In the genomic region with DNA sequence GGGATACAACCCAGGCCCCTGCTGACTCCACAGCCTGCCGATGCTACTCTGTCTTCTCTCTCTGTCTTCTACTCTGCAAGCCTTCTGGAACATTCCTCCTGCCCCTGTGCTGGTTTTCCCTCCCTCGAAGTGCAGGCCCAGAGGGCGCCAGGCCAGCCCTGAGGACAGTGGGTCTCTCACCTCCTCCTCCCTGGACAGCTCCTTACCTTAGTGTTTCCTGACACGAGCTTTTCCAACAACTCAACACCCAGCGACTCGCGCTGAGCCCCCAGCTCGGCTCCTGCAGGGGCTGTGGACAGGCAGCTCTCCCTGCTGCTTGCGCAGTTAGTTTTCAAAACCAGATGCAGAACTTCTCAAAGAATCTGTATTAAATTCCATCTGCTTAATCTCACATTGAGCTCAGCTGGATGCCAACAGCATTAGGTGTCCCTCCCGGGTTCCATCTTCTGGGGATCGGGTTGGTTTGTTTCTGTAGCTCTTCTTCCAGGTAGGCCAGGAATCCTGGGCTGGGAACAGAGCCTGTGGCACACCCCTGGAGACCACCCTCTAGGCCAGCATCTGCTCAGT, we compare ENCODE assay signal across 20 cellular contexts. TPM values are rescaled to one million over a fixed set of nuclear protein-coding genes. Genes with fewer than 3 reads are reported as not detected.
DNase-seq lines count a peak whose midpoint lies in the region; ATAC-seq, FAIRE-seq and TF ChIP-seq lines count a peak whose summit lies in the region.
"Had no signal": no experiment of that assay in that cellular context is flagged by ENCODE, and none has a peak within 500 bp of the region (broad histone marks: within the 10 kb centered on the region; RNA-seq: fewer than 3 reads in every experiment).

No MANE protein-coding gene starts in this region.

- H2AFZ ChIP-seq in astrocyte (ENCODE audit: low read depth, low read length) = no peak overlapping the region

- H3K9ac ChIP-seq in astrocyte (ENCODE audit: low read length) = no peak overlapping the region

- H3K4me1 ChIP-seq in cardiac muscle cell (ENCODE audit: low read depth) = peaks cover 3% of the 10 kb centered on the region
- no peaks in the 10 kb centered on the region for H3K4me1 ChIP-seq in left ventricle myocardium inferior
- H3K4me1 ChIP-seq in astrocyte (ENCODE audit: insufficient read depth, low read length) = no peaks in the 10 kb centered on the region

- no peak for ATAC-seq in stimulated activated naive B cell treated with anti-CD40 and anti-IgM and Interleukin-4, amounts not matched to agents 10 μg/mL and 1 μg/mL and 100 μg/mL, for 72 hours (replicated peaks)
- ATAC-seq in GM19452 (IDR thresholded peaks at IDR 0.05; ENCODE audit: unreplicated experiment) = no peak

- H3K27ac ChIP-seq in cardiac muscle cell (peak overlapping the region; percentile 12), left ventricle myocardium inferior (replicated peaks) (no peak overlapping the region), astrocyte (ENCODE audit: low read depth, low read length) (no peak overlapping the region)

- no peaks in the 10 kb centered on the region for H3K9me3 Mint-ChIP-seq in astrocyte (ENCODE audit: unreplicated experiment)
- H3K9me3 Mint-ChIP-seq in stimulated activated naive B cell treated with anti-CD40 and anti-IgM and Interleukin-4, amounts not matched to agents 10 μg/mL and 1 μg/mL and 100 μg/mL, for 72 hours = peaks cover 0 to 2% of the 10 kb centered on the region in 2 donors

- intact Hi-C loops in left ventricle myocardium inferior (cut with micrococcal nuclease) = no loop called here

- H3K79me2 ChIP-seq in astrocyte (ENCODE audit: insufficient read depth, low read length) = no peaks in the 10 kb centered on the region

- peaks cover 19% of the 10 kb centered on the region for H3K36me3 Mint-ChIP-seq in astrocyte (ENCODE audit: low read depth, unreplicated experiment)
- H3K36me3 Mint-ChIP-seq in stimulated activated naive B cell treated with anti-CD40 and anti-IgM and Interleukin-4, amounts not matched to agents 10 μg/mL and 1 μg/mL and 100 μg/mL, for 72 hours = no peaks in the 10 kb centered on the region

- no peak for TF ChIP-seq CTCF in cardiac muscle cell (IDR thresholded peaks at IDR 0.05; ENCODE audit: low read depth, low read length)
- TF ChIP-seq CTCF in left ventricle myocardium inferior (IDR thresholded peaks at IDR 0.05; ENCODE audit: borderline replicate concordance) = no peak
- no peak for TF ChIP-seq CTCF in astrocyte (IDR thresholded peaks at IDR 0.05; ENCODE audit: insufficient read depth, low read depth, low read length)

- no peak overlapping the region for H3K27ac Mint-ChIP-seq in astrocyte (ENCODE audit: unreplicated experiment)
- H3K27ac Mint-ChIP-seq in stimulated activated naive B cell treated with anti-CD40 and anti-IgM and Interleukin-4, amounts not matched to agents 10 μg/mL and 1 μg/mL and 100 μg/mL, for 72 hours = peak overlapping the region; percentile 68

- H3K4me3 ChIP-seq in cardiac muscle cell = no peak overlapping the region
- no peak overlapping the region for H3K4me3 ChIP-seq in left ventricle myocardium inferior
- no peak overlapping the region for H3K4me3 ChIP-seq in astrocyte (ENCODE audit: insufficient read depth, low read depth, low read length)

- FAIRE-seq in astrocyte (lab: Jason Lieb, UNC) = no peak
- FAIRE-seq: A204.1, GM12892, GM19239 had no signal

- H3K36me3 ChIP-seq in cardiac muscle cell (no peaks in the 10 kb centered on the region), left ventricle myocardium inferior (peaks cover 3% of the 10 kb centered on the region), astrocyte (ENCODE audit: insufficient read depth, low read length) (peaks cover 3% of the 10 kb centered on the region)

- DNase-seq in cardiac muscle cell (ENCODE audit: low read depth in 1 of 2, low spot score in 1 of 2) = peak; percentile 27 to 59
- DNase-seq in left ventricle myocardium inferior = no peak
- DNase-seq in astrocyte (ENCODE audit: low read depth) = peak; percentile 2
- DNase-seq in iris pigment epithelial cell (ENCODE audit: low read depth) = peak; percentile 45
- DNase-seq in stimulated activated naive B cell treated with anti-CD40 and anti-IgM and Interleukin-4, amounts not matched to agents 10 μg/mL and 1 μg/mL and 100 μg/mL, for 72 hours = no peak
- DNase-seq in AG08396 (ENCODE audit: low spot score) = no peak
- DNase-seq in DMS79 treated with DMSO at 0.1 percent for 48 hours (lab: John Stamatoyannopoulos, UW) = no peak
- DNase-seq: AML-193, DMS53, GDM1, Karpas-422, NCI-H1417 treated with DMSO at 0.1 percent for 48 hours, NCI-H2029 treated with DMSO at 0.1 percent for 48 hours, NCI-H526, OCI-M1, RPMI8226 had no signal

- no peaks in the 10 kb centered on the region for H3K4me1 Mint-ChIP-seq in astrocyte (ENCODE audit: low read depth, unreplicated experiment)
- H3K4me1 Mint-ChIP-seq in stimulated activated naive B cell treated with anti-CD40 and anti-IgM and Interleukin-4, amounts not matched to agents 10 μg/mL and 1 μg/mL and 100 μg/mL, for 72 hours = peaks cover 0 to 6% of the 10 kb centered on the region in 2 donors

- H3K27me3 ChIP-seq in cardiac muscle cell = no peaks in the 10 kb centered on the region
- H3K27me3 ChIP-seq in left ventricle myocardium inferior (ENCODE audit: low read depth) = no peaks in the 10 kb centered on the region
- no peaks in the 10 kb centered on the region for H3K27me3 ChIP-seq in astrocyte (ENCODE audit: insufficient read depth, low read length)

- no peak overlapping the region for H3K4me2 ChIP-seq in astrocyte (ENCODE audit: low read length)

- peak overlapping the region; percentile 16 for H3K4me3 Mint-ChIP-seq in astrocyte (ENCODE audit: unreplicated experiment)
- no peak overlapping the region for H3K4me3 Mint-ChIP-seq in stimulated activated naive B cell treated with anti-CD40 and anti-IgM and Interleukin-4, amounts not matched to agents 10 μg/mL and 1 μg/mL and 100 μg/mL, for 72 hours

- no peaks in the 10 kb centered on the region for H3K27me3 Mint-ChIP-seq in astrocyte (ENCODE audit: low read depth, unreplicated experiment)
- H3K27me3 Mint-ChIP-seq in stimulated activated naive B cell treated with anti-CD40 and anti-IgM and Interleukin-4, amounts not matched to agents 10 μg/mL and 1 μg/mL and 100 μg/mL, for 72 hours = peaks cover 0 to 13% of the 10 kb centered on the region in 2 donors

- H3K9me3 ChIP-seq in cardiac muscle cell (ENCODE audit: low read depth) = no peaks in the 10 kb centered on the region
- no peaks in the 10 kb centered on the region for H3K9me3 ChIP-seq in left ventricle myocardium inferior (replicated peaks)
- no peaks in the 10 kb centered on the region for H3K9me3 ChIP-seq in astrocyte (ENCODE audit: insufficient read depth, low read depth, low read length)

- H4K20me1 ChIP-seq in astrocyte (ENCODE audit: insufficient read depth, low read length) = no peaks in the 10 kb centered on the region

RNA-seq across cellular contexts. Expression of a gene that starts 54.2 kb away (rescaled TPM):
- 64.8 and 89.7 TPM in 2 replicates for total RNA-seq in cardiac muscle cell
- polyA plus RNA-seq in cardiac muscle cell = 23.2 and 37.4 TPM in 2 replicates
- total RNA-seq in left ventricle myocardium inferior = 15.3 TPM
- 36.6 and 47.2 TPM in 2 replicates for total RNA-seq in astrocyte

RNA-seq across cellular contexts. Expression of a gene that starts 59.8 kb away (rescaled TPM):
- total RNA-seq in cardiac muscle cell (24.8 and 41.4 TPM in 2 replicates), left ventricle myocardium inferior (30.8 TPM), astrocyte (25.1 and 30.3 TPM in 2 replicates)
- polyA plus RNA-seq in cardiac muscle cell = 60.0 and 62.8 TPM in 2 replicates

Comparison
In these comparisons a context has a peak if more than half of its experiments do, and no peak if none do; other contexts are left out.
1. DNase-seq: peak in cardiac muscle cell (2 of 2), astrocyte (single experiment) and iris pigment epithelial cell (single experiment); none in left ventricle myocardium inferior (single experiment), stimulated activated naive B cell treated with anti-CD40 and anti-IgM and Interleukin-4, amounts not matched to agents 10 μg/mL and 1 μg/mL and 100 μg/mL, for 72 hours (single experiment), AG08396 (single experiment) and DMS79 treated with DMSO at 0.1 percent for 48 hours (single experiment).